Comparison of ENCODE assay signal across 9 cellular contexts in the genomic region with DNA sequence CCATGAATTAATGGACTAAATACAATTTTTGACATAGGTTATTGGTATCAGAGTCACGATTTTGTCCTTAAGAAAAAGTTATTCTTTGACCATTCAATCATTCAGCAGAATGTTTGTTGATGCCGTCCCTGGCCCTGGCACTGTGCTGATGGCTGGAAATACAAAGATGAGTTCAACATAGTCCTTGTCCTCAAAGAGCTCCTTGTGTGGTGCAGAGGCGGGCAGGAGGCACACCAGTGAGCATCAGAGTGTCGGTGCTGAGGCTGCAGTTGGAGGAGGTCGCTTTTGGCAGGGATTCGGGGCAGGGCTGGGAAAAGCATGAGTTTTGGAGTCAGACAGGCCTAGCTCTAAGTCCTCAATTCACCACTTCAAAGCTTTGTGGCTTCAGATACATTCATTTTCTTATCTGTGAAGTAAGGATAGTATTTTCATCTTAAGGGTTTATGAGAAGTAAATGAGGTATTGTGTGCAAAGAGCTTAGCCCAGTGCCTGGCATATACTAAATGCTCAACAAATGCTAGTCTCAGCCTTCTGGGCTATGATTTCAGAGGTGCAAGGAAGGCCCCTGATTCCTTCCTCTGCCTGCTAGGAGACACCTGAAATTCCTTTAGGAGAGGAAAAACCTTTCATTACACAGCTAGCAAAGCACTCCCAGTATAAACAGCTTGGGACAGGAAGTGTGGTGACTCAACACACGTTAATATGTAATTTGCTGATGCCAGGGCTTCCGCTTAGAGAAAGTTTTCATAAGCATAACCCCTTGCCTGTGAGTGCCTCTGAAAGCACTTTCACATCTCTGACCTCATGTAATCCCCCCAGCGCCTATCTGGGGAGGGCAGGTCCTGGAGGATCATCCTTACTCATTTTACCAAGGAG.
DNase-seq lines count a peak whose midpoint lies in the region; ATAC-seq and TF ChIP-seq lines count a peak whose summit lies in the region.
"Had no signal": no experiment of that assay in that cellular context is flagged by ENCODE, and none has a peak within 500 bp of the region (broad histone marks: within the 10 kb centered on the region; RNA-seq: fewer than 3 reads in every experiment).

No MANE protein-coding gene starts in this region.

- no peaks in the 10 kb centered on the region for H3K9me3 ChIP-seq in SK-N-SH
- H3K9me3 ChIP-seq in CD8-positive, alpha-beta T cell (ENCODE audit: low read length) = no peaks in the 10 kb centered on the region
- H3K9me3 ChIP-seq: heart right ventricle had no signal

- POLR2A ChIA-PET in SK-N-SH (lab: Yijun Ruan, JAX) = no interaction called here
- POLR2A ChIA-PET in CD8-positive, alpha-beta T cell (lab: Charles Lee) = no interaction called here

- H3K4me1 ChIP-seq in SK-N-SH (ENCODE audit: control insufficient read depth in 1 of 2, insufficient read depth in 2 of 2, low read depth in 1 of 2, low read length in 1 of 2) = peaks cover 0 to 15% of the 10 kb centered on the region in 2 experiments; a peak in 2 of 4 replicates
- H3K4me1 ChIP-seq in CD8-positive, alpha-beta T cell (ENCODE audit: insufficient read depth, low read length) = no peaks in the 10 kb centered on the region

- H3K4me2 ChIP-seq in SK-N-SH = peak overlapping the region; percentile 25; the same call in 1 of the 2 replicates

- CTCF ChIA-PET in SK-N-SH (lab: Yijun Ruan, JAX) = interaction anchor here (1.6 to 1.9 kb wide), 3 partner anchors 10 to 35 kb away, joined by 3 to 8 read pairs (median 4); no protein-coding TSS in a partner anchor
- CTCF ChIA-PET in CD8-positive, alpha-beta T cell (lab: Charles Lee) = interaction anchor here (1.2 kb wide), 1 partner anchor 10 kb away, joined by 3 read pairs; no protein-coding TSS in a partner anchor

- H3K9me3 Mint-ChIP-seq in mesothelial cell of epicardium (no peaks in the 10 kb centered on the region), progenitor cell of endocrine pancreas (ENCODE audit: low read depth) (no peaks in the 10 kb centered on the region)
- no peaks in the 10 kb centered on the region for H3K9me3 Mint-ChIP-seq in CD8-positive, alpha-beta T cell

- no peaks in the 10 kb centered on the region for H3K9me2 ChIP-seq in SK-N-SH

- peak overlapping the region in 1 of 2 experiments; percentile 74; a peak in 2 of 4 replicates for H3K27ac ChIP-seq in SK-N-SH (ENCODE audit: low read depth in 2 of 2, low read length in 1 of 2)
- H3K27ac ChIP-seq in CD8-positive, alpha-beta T cell (ENCODE audit: low read depth, low read length) = no peak overlapping the region

- H3F3A ChIP-seq in SK-N-SH (replicated peaks; ENCODE audit: insufficient read depth) = peaks cover 10% of the 10 kb centered on the region

- no peaks in the 10 kb centered on the region for H3K79me2 ChIP-seq in SK-N-SH (ENCODE audit: insufficient read depth)

- no peaks in the 10 kb centered on the region for H3K27me3 ChIP-seq in SK-N-SH (ENCODE audit: insufficient read depth)
- H3K27me3 ChIP-seq in CD8-positive, alpha-beta T cell (ENCODE audit: insufficient read depth, low read length) = no peaks in the 10 kb centered on the region

- DNase-seq in DMS53 treated with DMSO at 0.1 percent for 48 hours (lab: John Stamatoyannopoulos, UW; ENCODE audit: unreplicated experiment) = peak; percentile 62
- no peak for DNase-seq in SK-N-SH
- DNase-seq in hypothalamus (lab: John Stamatoyannopoulos, UW) = peak in 38 of 51 donors; percentile 13 to 83 (median 52)
- no peak for DNase-seq in mesothelial cell of epicardium (ENCODE audit: low spot score in 2 of 2, unreplicated experiment in 2 of 2)
- DNase-seq in CD8-positive, alpha-beta T cell = no peak
- DNase-seq in progenitor cell of endocrine pancreas (ENCODE audit: low spot score, unreplicated experiment) = no peak
- DNase-seq: heart right ventricle had no signal

- TF ChIP-seq EP300 in SK-N-SH (IDR thresholded peaks at IDR 0.05; ENCODE audit: borderline replicate concordance in 1 of 2, low read depth in 1 of 2, low read length in 1 of 2) = peak in 1 of 2 experiments; percentile 24; a peak in 1 of 4 replicates

- H3K4me1 Mint-ChIP-seq in mesothelial cell of epicardium (peaks cover 23% of the 10 kb centered on the region), progenitor cell of endocrine pancreas (ENCODE audit: low read depth) (peaks cover 20% of the 10 kb centered on the region)
- no peaks in the 10 kb centered on the region for H3K4me1 Mint-ChIP-seq in CD8-positive, alpha-beta T cell (ENCODE audit: low read depth)

- H2AFZ ChIP-seq in SK-N-SH (ENCODE audit: low read depth) = peak overlapping the region; percentile 84

- no peaks in the 10 kb centered on the region for H3K36me3 Mint-ChIP-seq in mesothelial cell of epicardium
- H3K36me3 Mint-ChIP-seq in CD8-positive, alpha-beta T cell = no peaks in the 10 kb centered on the region
- H3K36me3 Mint-ChIP-seq in progenitor cell of endocrine pancreas (ENCODE audit: insufficient read depth) = no peaks in the 10 kb centered on the region

- H3K27ac Mint-ChIP-seq in mesothelial cell of epicardium (no peak overlapping the region), progenitor cell of endocrine pancreas (no peak overlapping the region)
- no peak overlapping the region for H3K27ac Mint-ChIP-seq in CD8-positive, alpha-beta T cell

- H3K4me3 Mint-ChIP-seq in mesothelial cell of epicardium = no peak overlapping the region
- H3K4me3 Mint-ChIP-seq in CD8-positive, alpha-beta T cell = no peak overlapping the region
- no peak overlapping the region for H3K4me3 Mint-ChIP-seq in progenitor cell of endocrine pancreas (ENCODE audit: low read depth)

- TF ChIP-seq CTCF in SK-N-SH (IDR thresholded peaks at IDR 0.05) (no peak), mesothelial cell of epicardium (IDR thresholded peaks at IDR 0.05; ENCODE audit: unreplicated experiment) (no peak), progenitor cell of endocrine pancreas (IDR thresholded peaks at IDR 0.05; ENCODE audit: unreplicated experiment) (no peak)
- no peak for TF ChIP-seq CTCF in CD8-positive, alpha-beta T cell (IDR thresholded peaks at IDR 0.05)

- TF ChIP-seq RAD21 in SK-N-SH (IDR thresholded peaks at IDR 0.05; ENCODE audit: low read length) = no peak

- H3K27me3 Mint-ChIP-seq in mesothelial cell of epicardium (ENCODE audit: low read depth) (peaks cover 5% of the 10 kb centered on the region), progenitor cell of endocrine pancreas (peaks cover 36% of the 10 kb centered on the region)
- peaks cover 3% of the 10 kb centered on the region for H3K27me3 Mint-ChIP-seq in CD8-positive, alpha-beta T cell (ENCODE audit: low read depth)

- H4K20me1 ChIP-seq in SK-N-SH (ENCODE audit: insufficient read depth) = no peaks in the 10 kb centered on the region

- H3K36me3 ChIP-seq in SK-N-SH (replicated peaks in 1 of 2; ENCODE audit: control insufficient read depth in 1 of 2, insufficient read depth in 2 of 2, low read length in 1 of 2) = no peaks in the 10 kb centered on the region
- no peaks in the 10 kb centered on the region for H3K36me3 ChIP-seq in CD8-positive, alpha-beta T cell (ENCODE audit: insufficient read depth, low read length)
- H3K36me3 ChIP-seq: heart right ventricle had no signal

- 0 out of 2 replicates have a peak overlapping the region, but pooled peaks have one; percentile 10 for H3K9ac ChIP-seq in SK-N-SH

- ATAC-seq in HG02763 (IDR thresholded peaks at IDR 0.05; ENCODE audit: unreplicated experiment) (peak; percentile 64), GM21717 (IDR thresholded peaks at IDR 0.05; ENCODE audit: unreplicated experiment) (no peak)
- no peak for ATAC-seq in CD8-positive, alpha-beta T cell

- intact Hi-C loops in CD8-positive, alpha-beta T cell (cut with DNase I, micrococcal nuclease) = no loop called here

- WGBS in SK-N-SH (ENCODE audit: low lambda C conversion rate) = 67% methylated on average over 9 of the region's 9 CpGs

- H3K4me3 ChIP-seq in SK-N-SH (ENCODE audit: low read depth in 2 of 2, low read length in 1 of 2) = no peak overlapping the region
- no peak overlapping the region for H3K4me3 ChIP-seq in CD8-positive, alpha-beta T cell (ENCODE audit: low read depth, low read length)
- H3K4me3 ChIP-seq: heart right ventricle had no signal

TF ChIP-seq in SK-N-SH, 30 proteins besides CTCF, POLR2A, EP300 and RAD21 (continues in another document):
- TF ChIP-seq, protein P1, sequence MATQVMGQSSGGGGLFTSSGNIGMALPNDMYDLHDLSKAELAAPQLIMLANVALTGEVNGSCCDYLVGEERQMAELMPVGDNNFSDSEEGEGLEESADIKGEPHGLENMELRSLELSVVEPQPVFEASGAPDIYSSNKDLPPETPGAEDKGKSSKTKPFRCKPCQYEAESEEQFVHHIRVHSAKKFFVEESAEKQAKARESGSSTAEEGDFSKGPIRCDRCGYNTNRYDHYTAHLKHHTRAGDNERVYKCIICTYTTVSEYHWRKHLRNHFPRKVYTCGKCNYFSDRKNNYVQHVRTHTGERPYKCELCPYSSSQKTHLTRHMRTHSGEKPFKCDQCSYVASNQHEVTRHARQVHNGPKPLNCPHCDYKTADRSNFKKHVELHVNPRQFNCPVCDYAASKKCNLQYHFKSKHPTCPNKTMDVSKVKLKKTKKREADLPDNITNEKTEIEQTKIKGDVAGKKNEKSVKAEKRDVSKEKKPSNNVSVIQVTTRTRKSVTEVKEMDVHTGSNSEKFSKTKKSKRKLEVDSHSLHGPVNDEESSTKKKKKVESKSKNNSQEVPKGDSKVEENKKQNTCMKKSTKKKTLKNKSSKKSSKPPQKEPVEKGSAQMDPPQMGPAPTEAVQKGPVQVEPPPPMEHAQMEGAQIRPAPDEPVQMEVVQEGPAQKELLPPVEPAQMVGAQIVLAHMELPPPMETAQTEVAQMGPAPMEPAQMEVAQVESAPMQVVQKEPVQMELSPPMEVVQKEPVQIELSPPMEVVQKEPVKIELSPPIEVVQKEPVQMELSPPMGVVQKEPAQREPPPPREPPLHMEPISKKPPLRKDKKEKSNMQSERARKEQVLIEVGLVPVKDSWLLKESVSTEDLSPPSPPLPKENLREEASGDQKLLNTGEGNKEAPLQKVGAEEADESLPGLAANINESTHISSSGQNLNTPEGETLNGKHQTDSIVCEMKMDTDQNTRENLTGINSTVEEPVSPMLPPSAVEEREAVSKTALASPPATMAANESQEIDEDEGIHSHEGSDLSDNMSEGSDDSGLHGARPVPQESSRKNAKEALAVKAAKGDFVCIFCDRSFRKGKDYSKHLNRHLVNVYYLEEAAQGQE (IDR thresholded peaks at IDR 0.05; ENCODE audit: low read depth, low read length) = no peak; the same call in 1 of the 2 replicates
- TF ChIP-seq, protein P2, sequence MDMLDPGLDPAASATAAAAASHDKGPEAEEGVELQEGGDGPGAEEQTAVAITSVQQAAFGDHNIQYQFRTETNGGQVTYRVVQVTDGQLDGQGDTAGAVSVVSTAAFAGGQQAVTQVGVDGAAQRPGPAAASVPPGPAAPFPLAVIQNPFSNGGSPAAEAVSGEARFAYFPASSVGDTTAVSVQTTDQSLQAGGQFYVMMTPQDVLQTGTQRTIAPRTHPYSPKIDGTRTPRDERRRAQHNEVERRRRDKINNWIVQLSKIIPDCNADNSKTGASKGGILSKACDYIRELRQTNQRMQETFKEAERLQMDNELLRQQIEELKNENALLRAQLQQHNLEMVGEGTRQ (IDR thresholded peaks at IDR 0.05; ENCODE audit: borderline replicate concordance, low read depth, low read length) = no peak

Comparison
In these comparisons a context has a peak if more than half of its experiments do, and no peak if none do; other contexts are left out.
1. DNase-seq: peak in DMS53 treated with DMSO at 0.1 percent for 48 hours (single experiment) and hypothalamus (38 of 51); none in SK-N-SH (single experiment), mesothelial cell of epicardium (0 of 2), CD8-positive, alpha-beta T cell (0 of 7) and progenitor cell of endocrine pancreas (single experiment).